10 cellular contexts compared by ENCODE assay signal in genomic region chr22:32802291-32802826, GRCh38. TPM values are rescaled to one million over a fixed set of nuclear protein-coding genes. Genes with fewer than 3 reads are reported as not detected.
DNase-seq lines count a peak whose midpoint lies in the region; ATAC-seq and TF ChIP-seq lines count a peak whose summit lies in the region.
"Had no signal": no experiment of that assay in that cellular context is flagged by ENCODE, and none has a peak within 500 bp of the region (broad histone marks: within the 10 kb centered on the region; RNA-seq: fewer than 3 reads in every experiment).

No MANE protein-coding gene starts in this region.

- 37% methylated on average over 12 of the region's 12 CpGs for WGBS in SK-N-SH (ENCODE audit: low lambda C conversion rate)
- WGBS in ectodermal cell, 2 experiments, result 12 to 15% methylated on average over 12 of the region's 12 CpGs
- WGBS in mesodermal cell (ENCODE audit: insufficient coverage in 2 of 2), 2 experiments, result 13 to 22% methylated on average over 5 to 6 of the region's 12 CpGs
- WGBS in thyroid gland, 2 donors, result 3 to 6% methylated on average over 12 of the region's 12 CpGs

- H3K36me3 Mint-ChIP-seq in natural killer cell, result no peaks in the 10 kb centered on the region

- no peak for TF ChIP-seq EP300 in SK-N-SH (IDR thresholded peaks at IDR 0.05; ENCODE audit: borderline replicate concordance in 1 of 2, low read depth in 1 of 2, low read length in 1 of 2)

- H3K79me2 ChIP-seq in SK-N-SH (ENCODE audit: insufficient read depth), result peaks cover 11% of the 10 kb centered on the region; the same call in 1 of the 2 replicates

- H3K9ac ChIP-seq in SK-N-SH, result peak overlapping the region; percentile 52; the same call in 1 of the 2 replicates

- peaks cover 0 to 19% of the 10 kb centered on the region in 2 donors for H3K4me1 Mint-ChIP-seq in natural killer cell

- H3K36me3 ChIP-seq in SK-N-SH (replicated peaks in 1 of 2; ENCODE audit: control insufficient read depth in 1 of 2, insufficient read depth in 2 of 2, low read length in 1 of 2), result no peaks in the 10 kb centered on the region
- no peaks in the 10 kb centered on the region for H3K36me3 ChIP-seq in ectodermal cell (ENCODE audit: control insufficient read depth, insufficient read depth, low read length)
- peaks cover 11% of the 10 kb centered on the region for H3K36me3 ChIP-seq in mesodermal cell (ENCODE audit: control insufficient read depth, insufficient read depth, low read length)
- H3K36me3 ChIP-seq in thyroid gland, result no peaks in the 10 kb centered on the region

- peaks cover 43 to 66% of the 10 kb centered on the region in 2 donors for H3K27me3 Mint-ChIP-seq in natural killer cell (ENCODE audit: low read depth in 2 of 2)

- ATAC-seq in SK-N-SH treated with all-trans-retinoic acid at 6 μM for 48 hours (no peak; the same call in 2 of the 3 replicates), natural killer cell (no peak), HG02763 (IDR thresholded peaks at IDR 0.05; ENCODE audit: unreplicated experiment) (no peak)

- DNase-seq in SK-N-SH (no peak), thyroid gland (no peak), A172 (ENCODE audit: low spot score) (no peak), natural killer cell (no peak)
- DNase-seq: activated naive CD4-positive, alpha-beta T cell treated with anti-CD3 and anti-CD28 coated beads, Interleukin-2, amount 50 U/mL, for 16 hours had no signal

- no peak for TF ChIP-seq POLR2A in thyroid gland (IDR thresholded peaks at IDR 0.05)

- H3K9me3 Mint-ChIP-seq in natural killer cell, result no peaks in the 10 kb centered on the region

- CTCF ChIA-PET in SK-N-SH (lab: Yijun Ruan, JAX), result interaction anchor here (0.9 to 12.7 kb wide), 7 partner anchors 11 to 273 kb away, joined by 3 to 92 read pairs (median 7); no protein-coding TSS in a partner anchor

- POLR2A ChIA-PET in SK-N-SH (lab: Yijun Ruan, JAX), result interaction anchor here (0.6 to 1.3 kb wide), 4 partner anchors 39 to 193 kb away, joined by 3 to 6 read pairs (median 3); no protein-coding TSS in a partner anchor

- TF ChIP-seq CTCF in SK-N-SH (IDR thresholded peaks at IDR 0.05) (no peak), thyroid gland (IDR thresholded peaks at IDR 0.05) (no peak), natural killer cell (IDR thresholded peaks at IDR 0.05) (no peak)

- H3K4me3 ChIP-seq in SK-N-SH (ENCODE audit: low read depth in 2 of 2, low read length in 1 of 2) (peak overlapping the region; percentile 63 to 71), ectodermal cell (ENCODE audit: insufficient read depth, low read depth, low read length) (peak overlapping the region; percentile 61), mesodermal cell (ENCODE audit: extremely low read depth, insufficient read depth, low read length, poor library complexity, severe bottlenecking) (peak overlapping the region; percentile 70), thyroid gland (replicated peaks in 1 of 3) (peak overlapping the region; percentile 60 to 80 (median 77))

- peak overlapping the region; percentile 85 for H3K4me2 ChIP-seq in SK-N-SH

- intact Hi-C loops in thyroid gland (cut with DNase I), result no loop called here
- intact Hi-C loops in natural killer cell (cut with micrococcal nuclease), result no loop called here

- no peaks in the 10 kb centered on the region for H3K9me2 ChIP-seq in SK-N-SH

- H3K4me1 ChIP-seq in SK-N-SH (ENCODE audit: control insufficient read depth in 1 of 2, insufficient read depth in 2 of 2, low read depth in 1 of 2, low read length in 1 of 2) (peaks cover 8 to 26% of the 10 kb centered on the region in 2 experiments; a peak in 3 of 4 replicates), ectodermal cell (ENCODE audit: control insufficient read depth, insufficient read depth, low read length) (peaks cover 32% of the 10 kb centered on the region), mesodermal cell (ENCODE audit: control insufficient read depth, insufficient read depth, low read length, poor library complexity, severe bottlenecking) (peaks cover 24% of the 10 kb centered on the region), thyroid gland (peaks cover 43 to 48% of the 10 kb centered on the region in 2 donors)

- H3K9me3 ChIP-seq in SK-N-SH (no peaks in the 10 kb centered on the region), ectodermal cell (ENCODE audit: control insufficient read depth, low read length) (no peaks in the 10 kb centered on the region), mesodermal cell (ENCODE audit: control insufficient read depth, low read length) (no peaks in the 10 kb centered on the region), thyroid gland (no peaks in the 10 kb centered on the region)

- H4K20me1 ChIP-seq in SK-N-SH (ENCODE audit: insufficient read depth), result 0 out of 2 replicates have a peak, but pooled peaks cover 11% of the 10 kb centered on the region

- TF ChIP-seq RAD21 in SK-N-SH (IDR thresholded peaks at IDR 0.05; ENCODE audit: low read length), result no peak

- H3K27ac ChIP-seq in SK-N-SH (ENCODE audit: low read depth in 2 of 2, low read length in 1 of 2) (no peak overlapping the region; a peak in 1 of 4 replicates), ectodermal cell (ENCODE audit: insufficient read depth, low read depth, low read length, poor library complexity, severe bottlenecking) (no peak overlapping the region), mesodermal cell (ENCODE audit: low read depth, low read length, severe bottlenecking) (no peak overlapping the region), thyroid gland (peak overlapping the region; percentile 78 to 90 (median 89))

- H3K27me3 ChIP-seq in SK-N-SH (ENCODE audit: insufficient read depth), result no peaks in the 10 kb centered on the region
- peaks cover 35% of the 10 kb centered on the region for H3K27me3 ChIP-seq in ectodermal cell (ENCODE audit: control insufficient read depth, insufficient read depth, low read length, poor library complexity, severe bottlenecking)
- no peaks in the 10 kb centered on the region for H3K27me3 ChIP-seq in thyroid gland

- H3F3A ChIP-seq in SK-N-SH (replicated peaks; ENCODE audit: insufficient read depth), result no peaks in the 10 kb centered on the region

- H3K27ac Mint-ChIP-seq in natural killer cell, result no peak overlapping the region

- no peak overlapping the region for H3K4me3 Mint-ChIP-seq in natural killer cell

- H2AFZ ChIP-seq in SK-N-SH (ENCODE audit: low read depth), result 0 out of 2 replicates have a peak overlapping the region, but pooled peaks have one; percentile 65

TF ChIP-seq in SK-N-SH, 30 proteins besides CTCF, POLR2A, EP300 and RAD21:
- no peak for TF ChIP-seq TEAD4 (IDR thresholded peaks at IDR 0.05; ENCODE audit: borderline replicate concordance, insufficient read depth)
- TF ChIP-seq MXI1 (IDR thresholded peaks at IDR 0.05; ENCODE audit: low read depth, low read length), result peak; percentile 24; the same call in 1 of the 2 replicates
TF ChIP-seq in SK-N-SH: peak in this region for 1.

TF ChIP-seq in SK-N-SH treated with all-trans-retinoic acid at 6 μM for 48 hours, 23 proteins besides CTCF, POLR2A, EP300 and RAD21:
- no peak for TF ChIP-seq ESRRG (CRISPR knock-in tag; IDR thresholded peaks at IDR 0.05)
- no peak for TF ChIP-seq ZNF70 (CRISPR knock-in tag; IDR thresholded peaks at IDR 0.05)
- TF ChIP-seq TSHZ2 (CRISPR knock-in tag; IDR thresholded peaks at IDR 0.05), result no peak
- TF ChIP-seq RARB (CRISPR knock-in tag; IDR thresholded peaks at IDR 0.05), result no peak
TF ChIP-seq in SK-N-SH treated with all-trans-retinoic acid at 6 μM for 48 hours: peak in this region for 0.

RNA-seq across cellular contexts. Expression of gene TIMP3, which starts 0.9 kb away (rescaled TPM):
- 23.1 and 26.1 TPM in 2 replicates for polyA plus RNA-seq in SK-N-SH (2012; rRNA removed)
- polyA plus RNA-seq in SK-N-SH (2012; cell fraction: cytosol; rRNA removed), result 18.3 and 23.3 TPM in 2 replicates
- polyA plus RNA-seq in SK-N-SH (2012; cell fraction: nucleus; rRNA removed), result 19.2 and 25.7 TPM in 2 replicates
- polyA plus RNA-seq in ectodermal cell (2013, experiment 1 of 4), result 12.0 TPM
- 14.8 TPM for polyA plus RNA-seq in ectodermal cell (2013, experiment 2 of 4)
- polyA plus RNA-seq in ectodermal cell (2013, experiment 3 of 4), result 12.0 TPM
- polyA plus RNA-seq in ectodermal cell (2013, experiment 4 of 4), result 14.8 TPM
- 67.4 TPM for polyA plus RNA-seq in mesodermal cell (2013, experiment 1 of 2)
- polyA plus RNA-seq in mesodermal cell (2013, experiment 2 of 2), result 63.7 TPM
- total RNA-seq in thyroid gland, result 100 to 1,000 TPM; 424 to 772 (median 543) TPM
- 9.0 and 17.6 TPM in 2 replicates for total RNA-seq in A172 (2014; rRNA removed; shearing (Covaris generic))
- total RNA-seq in natural killer cell, result under 1 TPM in 1 of 3 donors, not detected in 2; 0.12 TPM
- total RNA-seq: T-helper 1 cell treated with Interleukin-12 subunit alpha and Interleukin-12 subunit beta and Interleukin-4 antibody, amounts not matched to agents 30 ng/mL and 1 ng/mL, for 36 hours had no signal

Comparison
In these comparisons a context has a peak if more than half of its experiments do, and no peak if none do; other contexts are left out.
1. H3K27ac ChIP-seq: peak in thyroid gland (3 of 3); none in SK-N-SH (0 of 2), ectodermal cell (single experiment) and mesodermal cell (single experiment).
2. RNA of gene TIMP3, which starts 0.9 kb away (total RNA-seq): 424 to 772 TPM in thyroid gland; 9.0 to 17.6 TPM in A172 and 0.12 TPM in natural killer cell; every median in the first group is over 10 times any median in the second.
3. Peak in every context shown above with its lines, with median percentiles within 50 percentile points of each other: H3K4me3 ChIP-seq.